22 cellular contexts compared by ENCODE assay signal in genomic region chr1:17186216-17186894, GRCh38. TPM values are rescaled to one million over a fixed set of nuclear protein-coding genes. Genes with fewer than 3 reads are reported as not detected.
DNase-seq lines count a peak whose midpoint lies in the region; ATAC-seq, FAIRE-seq and TF ChIP-seq lines count a peak whose summit lies in the region.
"Had no signal": no experiment of that assay in that cellular context is flagged by ENCODE, and none has a peak within 500 bp of the region (broad histone marks: within the 10 kb centered on the region; RNA-seq: fewer than 3 reads in every experiment).

No MANE protein-coding gene starts in this region.

- POLR2A ChIA-PET in activated CD4-positive, alpha-beta T cell treated with anti-CD3 and anti-CD28 coated beads for 36 hours (lab: Charles Lee) = no interaction called here
- POLR2A ChIA-PET in RWPE1 (lab: Yijun Ruan, JAX; ENCODE audit: low non-redundant PET) = no interaction called here

- H3K36me3 Mint-ChIP-seq in activated CD4-positive, alpha-beta T cell treated with anti-CD3 and anti-CD28 coated beads for 36 hours (ENCODE audit: low read depth) = peaks cover 2% of the 10 kb centered on the region
- H3K36me3 Mint-ChIP-seq: CD8-positive, alpha-beta T cell; natural killer cell treated with Interleukin-12 subunit alpha and Interleukin-12 subunit beta and Interleukin-15 and Interleukin-18, amount 100 ng/mL, for 72 hours had no signal

- no peak for TF ChIP-seq EP300 in esophagus muscularis mucosa (IDR thresholded peaks at IDR 0.05)

- H3K9ac ChIP-seq in keratinocyte (ENCODE audit: control insufficient read depth, extremely low read depth, insufficient read depth, low read length) = peak overlapping the region; percentile 52

- H3K27me3 Mint-ChIP-seq in activated CD4-positive, alpha-beta T cell treated with anti-CD3 and anti-CD28 coated beads for 36 hours = no peaks in the 10 kb centered on the region
- H3K27me3 Mint-ChIP-seq: natural killer cell treated with Interleukin-12 subunit alpha and Interleukin-12 subunit beta and Interleukin-15 and Interleukin-18, amount 100 ng/mL, for 72 hours had no signal

- DNase-seq in activated CD4-positive, alpha-beta T cell treated with anti-CD3 and anti-CD28 coated beads for 36 hours = no peak
- DNase-seq in activated CD4-positive, alpha-beta T cell treated with anti-CD3 and anti-CD28 coated beads for 48 hours = no peak
- DNase-seq in RWPE1 (ENCODE audit: low spot score) (no peak), keratinocyte (ENCODE audit: low read depth, low spot score) (no peak), T-helper 1 cell (no peak), tibial artery (no peak), esophagus muscularis mucosa (ENCODE audit: extremely low spot score) (no peak)
- DNase-seq in stimulated activated CD8-positive, alpha-beta memory T cell treated with anti-CD3 and anti-CD28 coated beads, Interleukin-4, amount 100 ng/mL, for 48 hours = peak; percentile 17
- DNase-seq: CD8-positive, alpha-beta T cell; lower lobe of right lung; NCI-H1105 treated with DMSO at 0.1 percent for 48 hours; NCI-H345; retina; SHP77 treated with DMSO at 0.1 percent for 48 hours; thyroid gland had no signal

- peaks cover 6% of the 10 kb centered on the region for H3K9me3 Mint-ChIP-seq in activated CD4-positive, alpha-beta T cell treated with anti-CD3 and anti-CD28 coated beads for 36 hours (ENCODE audit: low read depth)
- H3K9me3 Mint-ChIP-seq: natural killer cell treated with Interleukin-12 subunit alpha and Interleukin-12 subunit beta and Interleukin-15 and Interleukin-18, amount 100 ng/mL, for 72 hours had no signal

- dilution Hi-C loops in keratinocyte (cut with MboI; ENCODE audit: extremely low pct_ligation_motif_present, low sequenced_read_pairs) = no loop called here

- no peaks in the 10 kb centered on the region for H3K9me1 ChIP-seq in keratinocyte (ENCODE audit: control insufficient read depth, extremely low read depth, insufficient read depth, low read length)

- H3K4me1 ChIP-seq in keratinocyte (ENCODE audit: control insufficient read depth, extremely low read depth, insufficient read depth, low read length) (peaks cover 47% of the 10 kb centered on the region), tibial artery (peaks cover 0 to 16% (median 0%) of the 10 kb centered on the region in 4 donors), esophagus muscularis mucosa (no peaks in the 10 kb centered on the region)
- H3K4me1 ChIP-seq: HAP-1, lower lobe of right lung, thyroid gland had no signal

- H2AFZ ChIP-seq in keratinocyte (ENCODE audit: control insufficient read depth, low read length) = peak overlapping the region; percentile 62

- no peaks in the 10 kb centered on the region for H3K27me3 ChIP-seq in keratinocyte (ENCODE audit: control insufficient read depth, extremely low read depth, insufficient read depth, low read length)
- H3K27me3 ChIP-seq in tibial artery = peaks cover 0 to 39% of the 10 kb centered on the region in 2 donors
- H3K27me3 ChIP-seq in esophagus muscularis mucosa = peaks cover 0 to 53% (median 0%) of the 10 kb centered on the region in 4 donors
- H3K27me3 ChIP-seq: thyroid gland had no signal

- ATAC-seq in activated CD4-positive, alpha-beta T cell treated with anti-CD3 and anti-CD28 coated beads for 36 hours = no peak
- ATAC-seq: activated CD4-positive, CD25-positive, alpha-beta regulatory T cell treated with anti-CD3 and anti-CD28 coated beads, Interleukin-2, amount 50 U/mL, for 24 hours; CD8-positive, alpha-beta T cell; lower lobe of right lung had no signal

- peak overlapping the region; percentile 55 for H3K27ac Mint-ChIP-seq in activated CD4-positive, alpha-beta T cell treated with anti-CD3 and anti-CD28 coated beads for 36 hours
- H3K27ac Mint-ChIP-seq: CD8-positive, alpha-beta T cell; natural killer cell treated with Interleukin-12 subunit alpha and Interleukin-12 subunit beta and Interleukin-15 and Interleukin-18, amount 100 ng/mL, for 72 hours; T-helper 2 cell treated with Interferon-gamma antibody and Interleukin-4, amounts not matched to agents 5 μg/mL and 100 μg/mL, for 36 hours had no signal

- H4K20me1 ChIP-seq in keratinocyte (ENCODE audit: control insufficient read depth, extremely low read depth, insufficient read depth, low read length) = no peaks in the 10 kb centered on the region

- H3K27ac ChIP-seq in RWPE1 = peak overlapping the region; percentile 95
- peak overlapping the region; percentile 71 for H3K27ac ChIP-seq in keratinocyte (ENCODE audit: control insufficient read depth, insufficient read depth, low read length)
- H3K27ac ChIP-seq in tibial artery = no peak overlapping the region
- no peak overlapping the region for H3K27ac ChIP-seq in esophagus muscularis mucosa (replicated peaks in 1 of 4)
- H3K27ac ChIP-seq: 22Rv1, lower lobe of right lung, thyroid gland had no signal

- no peaks in the 10 kb centered on the region for H3K79me2 ChIP-seq in keratinocyte (ENCODE audit: control insufficient read depth, insufficient read depth, low read length)

- CTCF ChIA-PET in activated CD4-positive, alpha-beta T cell treated with anti-CD3 and anti-CD28 coated beads for 36 hours (lab: Charles Lee) = interaction anchor here (1.6 kb wide), 1 partner anchor 17 kb away, joined by 3 read pairs; no protein-coding TSS in a partner anchor
- CTCF ChIA-PET in RWPE1 (lab: Yijun Ruan, JAX) = no interaction called here

- FAIRE-seq in keratinocyte (lab: Jason Lieb, UNC) = peak; percentile 48
- FAIRE-seq: frontal cortex had no signal

- H3K4me3 Mint-ChIP-seq in activated CD4-positive, alpha-beta T cell treated with anti-CD3 and anti-CD28 coated beads for 36 hours = no peak overlapping the region
- H3K4me3 Mint-ChIP-seq: CD8-positive, alpha-beta T cell; central memory CD8-positive, alpha-beta T cell; natural killer cell treated with Interleukin-12 subunit alpha and Interleukin-12 subunit beta and Interleukin-15 and Interleukin-18, amount 100 ng/mL, for 72 hours; T-helper 2 cell treated with Interferon-gamma antibody and Interleukin-4, amounts not matched to agents 5 μg/mL and 100 μg/mL, for 36 hours had no signal

- WGBS in esophagus muscularis mucosa = 69% methylated on average over 5 of the region's 9 CpGs

- no peak for TF ChIP-seq POLR2A in esophagus muscularis mucosa (IDR thresholded peaks at IDR 0.05; ENCODE audit: low read depth)

- no peak overlapping the region for H3K4me3 ChIP-seq in keratinocyte (ENCODE audit: control insufficient read depth in 2 of 3, extremely low read depth in 1 of 3, insufficient read depth in 2 of 3, low read depth in 1 of 3, low read length in 3 of 3)
- H3K4me3 ChIP-seq in tibial artery = no peak overlapping the region
- H3K4me3 ChIP-seq in esophagus muscularis mucosa = no peak overlapping the region
- H3K4me3 ChIP-seq: HAP-1, lower lobe of right lung, thyroid gland had no signal

- H3K4me1 Mint-ChIP-seq in activated CD4-positive, alpha-beta T cell treated with anti-CD3 and anti-CD28 coated beads for 36 hours = peaks cover 25% of the 10 kb centered on the region
- H3K4me1 Mint-ChIP-seq: central memory CD8-positive, alpha-beta T cell had no signal

- TF ChIP-seq CTCF in RWPE1 (conservative IDR thresholded peaks at IDR 0.05; ENCODE audit: low read depth) (no peak), keratinocyte (optimal IDR thresholded peaks at IDR 0.05 in 1 of 3, IDR thresholded peaks at IDR 0.05 in 1 of 3, conservative IDR thresholded peaks at IDR 0.05 in 1 of 3; ENCODE audit: extremely low read depth in 1 of 3, insufficient read depth in 2 of 3, low read length in 3 of 3) (no peak), tibial artery (IDR thresholded peaks at IDR 0.05) (no peak), esophagus muscularis mucosa (IDR thresholded peaks at IDR 0.05) (no peak)

- intact Hi-C loops in activated CD4-positive, alpha-beta T cell treated with anti-CD3 and anti-CD28 coated beads for 36 hours (cut with DNase I, micrococcal nuclease) = no loop called here
- intact Hi-C loops in tibial artery (cut with DNase I; ENCODE audit: low total_unique reads) = no loop called here
- intact Hi-C loops in esophagus muscularis mucosa (cut with DNase I) = no loop called here

- no peaks in the 10 kb centered on the region for H3K36me3 ChIP-seq in keratinocyte (ENCODE audit: control insufficient read depth in 2 of 2, extremely low read depth in 1 of 2, insufficient read depth in 2 of 2, low read length in 2 of 2)
- no peaks in the 10 kb centered on the region for H3K36me3 ChIP-seq in tibial artery
- H3K36me3 ChIP-seq in esophagus muscularis mucosa = no peaks in the 10 kb centered on the region
- H3K36me3 ChIP-seq: HAP-1, lower lobe of right lung, thyroid gland had no signal

- peak overlapping the region; percentile 60 for H3K4me2 ChIP-seq in keratinocyte (ENCODE audit: control insufficient read depth, extremely low read depth, insufficient read depth, low read depth, low read length)

- H3K9me3 ChIP-seq in keratinocyte (ENCODE audit: control insufficient read depth, low read depth, low read length) (peaks cover 7% of the 10 kb centered on the region), tibial artery (no peaks in the 10 kb centered on the region), esophagus muscularis mucosa (peaks cover 0 to 3% (median 0%) of the 10 kb centered on the region in 4 donors)
- H3K9me3 ChIP-seq: HAP-1, thyroid gland had no signal

RNA-seq across cellular contexts. Expression of gene PADI1, which starts 18.6 kb away (rescaled TPM):
- not detected for total RNA-seq in activated CD4-positive, alpha-beta T cell treated with anti-CD3 and anti-CD28 coated beads for 36 hours
- polyA plus RNA-seq in keratinocyte = 0.96 to 2.1 TPM (median 1.0 TPM) in 3 replicates
- polyA plus RNA-seq in keratinocyte (2011; ENCODE audit: low read depth) = 1.8 TPM
- polyA plus RNA-seq in keratinocyte (2011; cell fraction: cytosol; rRNA removed) = 0.49 and 0.83 TPM in 2 replicates
- polyA plus RNA-seq in keratinocyte (2011; cell fraction: nucleus; rRNA removed) = 4.8 and 6.3 TPM in 2 replicates
- 0.77 and 9.9 TPM in 2 replicates for polyA plus RNA-seq in keratinocyte (2012; ENCODE audit: low replicate concordance)
- polyA minus RNA-seq in keratinocyte = 0.72 to 1.5 TPM (median 0.96 TPM) in 3 replicates
- not detected for polyA minus RNA-seq in keratinocyte (2011; cell fraction: cytosol; rRNA and poly(A)+ RNA removed)
- polyA minus RNA-seq in keratinocyte (2011; cell fraction: nucleus; rRNA and poly(A)+ RNA removed) = 1.3 and 4.0 TPM in 2 replicates
- 1 to 10 TPM in 1 of 4 donors, not detected in 3; 2.1 TPM for total RNA-seq in esophagus muscularis mucosa
- total RNA-seq: CD8-positive, alpha-beta T cell; frontal cortex; lower lobe of right lung; natural killer cell treated with Interleukin-12 subunit alpha and Interleukin-12 subunit beta and Interleukin-15 and Interleukin-18, amount 100 ng/mL, for 72 hours; thyroid gland had no signal

Comparison
In these comparisons a context has a peak if more than half of its experiments do, and no peak if none do; other contexts are left out.
1. H3K27ac ChIP-seq: peak in RWPE1 (single experiment) and keratinocyte (single experiment); none in tibial artery (0 of 2) and esophagus muscularis mucosa (0 of 4).